ENCODE assay signal across 1 cellular context in genomic region chr7:76156992-76157685, GRCh38. TPM values are rescaled to one million over a fixed set of nuclear protein-coding genes. Genes with fewer than 3 reads are reported as not detected.
"Had no signal": no experiment of that assay in that cellular context is flagged by ENCODE, and none has a peak within 500 bp of the region (broad histone marks: within the 10 kb centered on the region; RNA-seq: fewer than 3 reads in every experiment).

No MANE protein-coding gene starts in this region.

RNA-seq across cellular contexts. Expression of gene SRRM3, which starts 44.6 kb away (rescaled TPM):
- total RNA-seq: OCI-LY7 had no signal
